Comparison of ENCODE assay signal across 1 cellular context in genomic region chr2:583666-584065, GRCh38.
TF ChIP-seq lines count a peak whose summit lies in the region.

No MANE protein-coding gene starts in this region.

TF ChIP-seq in H1, 55 proteins besides CTCF, POLR2A, EP300 and RAD21 (continued from another document):
- TF ChIP-seq CHD7 (IDR thresholded peaks at IDR 0.05; ENCODE audit: insufficient replicate concordance, low read length) (no peak), TEAD4 (IDR thresholded peaks at IDR 0.05; ENCODE audit: low read depth, low read length) (no peak), KDM4A (IDR thresholded peaks at IDR 0.05; ENCODE audit: low read depth, low read length, severe bottlenecking) (no peak), GTF2F1 (IDR thresholded peaks at IDR 0.05; ENCODE audit: borderline replicate concordance, low read depth, low read length) (no peak), JUN (IDR thresholded peaks at IDR 0.05; ENCODE audit: low read depth, low read length) (no peak), ATF3 (IDR thresholded peaks at IDR 0.05; ENCODE audit: insufficient read depth, low read depth, low read length) (no peak), ZNF274 (IDR thresholded peaks at IDR 0.05; ENCODE audit: borderline replicate concordance, extremely low read depth, low read length) (no peak), BRCA1 (IDR thresholded peaks at IDR 0.05; ENCODE audit: low read depth, low read length) (no peak), KDM1A (IDR thresholded peaks at IDR 0.05; ENCODE audit: borderline replicate concordance, low read length) (no peak), TAF7 (optimal IDR thresholded peaks at IDR 0.05; ENCODE audit: borderline replicate concordance, low read depth, low read length) (no peak)
TF ChIP-seq in H1: peak in this region for 0.
